7 cellular contexts compared by ENCODE assay signal in the genomic region with DNA sequence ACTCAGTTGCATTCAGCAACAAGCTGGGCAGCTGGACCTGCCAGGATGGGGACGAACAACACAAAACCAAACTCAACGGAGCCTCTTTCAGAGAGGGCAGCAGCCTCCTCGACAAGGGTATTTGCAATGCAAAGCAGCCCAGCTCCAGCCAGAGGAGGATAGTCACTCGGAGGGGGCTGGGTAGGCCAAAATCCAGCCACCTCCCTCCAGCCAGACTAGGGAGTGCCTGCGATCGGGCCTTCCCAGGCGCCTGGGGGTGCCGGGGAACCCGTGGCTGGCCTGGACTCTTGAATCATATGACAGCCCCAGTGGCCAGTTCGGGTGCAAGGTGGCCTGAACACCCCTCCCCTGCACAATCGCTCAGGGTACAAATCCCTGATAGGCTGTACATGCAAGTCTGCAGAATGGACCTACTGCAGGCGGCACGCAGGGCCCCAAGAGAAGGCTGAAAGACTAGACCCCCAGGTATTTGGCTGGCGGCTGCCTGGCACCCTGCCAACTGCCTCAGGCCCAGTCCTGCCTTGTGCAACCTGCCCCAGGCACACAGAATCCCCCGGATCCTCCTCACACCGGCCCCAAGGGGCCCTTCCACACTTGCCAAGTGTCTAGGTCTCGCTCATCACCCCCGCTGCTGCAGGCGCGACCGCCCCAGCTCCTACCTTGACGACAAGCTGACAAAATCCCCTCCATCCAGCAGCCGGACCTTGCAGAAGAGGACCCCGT. TPM values are rescaled to one million over a fixed set of nuclear protein-coding genes. Genes with fewer than 3 reads are reported as not detected.
DNase-seq lines count a peak whose midpoint lies in the region; ATAC-seq lines count a peak whose summit lies in the region.

No MANE protein-coding gene starts in this region.

- H3K9me3 ChIP-seq in SK-N-MC (ENCODE audit: low read depth, low read length) = no peaks in the 10 kb centered on the region
- no peaks in the 10 kb centered on the region for H3K9me3 ChIP-seq in ectodermal cell (ENCODE audit: control insufficient read depth, low read length)
- H3K9me3 ChIP-seq in thymus (ENCODE audit: control insufficient read depth) = peaks cover 1% of the 10 kb centered on the region

- peaks cover 39% of the 10 kb centered on the region for H3K4me1 ChIP-seq in ectodermal cell (ENCODE audit: control insufficient read depth, insufficient read depth, low read length)
- peaks cover 52% of the 10 kb centered on the region for H3K4me1 ChIP-seq in thymus (ENCODE audit: control insufficient read depth, insufficient read depth, low read length)

- H3K27ac ChIP-seq in SK-N-MC (no peak overlapping the region), ectodermal cell (ENCODE audit: insufficient read depth, low read depth, low read length, poor library complexity, severe bottlenecking) (peak overlapping the region; percentile 36), thymus (ENCODE audit: low read depth) (peak overlapping the region; percentile 90)

- 1% methylated on average over 24 of the region's 24 CpGs for WGBS in ectodermal cell, 2 experiments
- 17% methylated on average over 24 of the region's 24 CpGs for WGBS in thymus

- H3K36me3 ChIP-seq in H7 (replicated peaks; ENCODE audit: control insufficient read depth, insufficient read depth, low read length) = peaks cover 2% of the 10 kb centered on the region
- no peaks in the 10 kb centered on the region for H3K36me3 ChIP-seq in SK-N-MC (ENCODE audit: insufficient read depth, low read length)
- no peaks in the 10 kb centered on the region for H3K36me3 ChIP-seq in ectodermal cell (ENCODE audit: control insufficient read depth, insufficient read depth, low read length)
- peaks cover 5% of the 10 kb centered on the region for H3K36me3 ChIP-seq in thymus (ENCODE audit: control insufficient read depth, insufficient read depth)

- DNase-seq in EL (peak; percentile 67), H7 (peak; percentile 87), SK-N-MC (ENCODE audit: low read depth, low spot score) (no peak), medulla oblongata (ENCODE audit: extremely low spot score) (peak; percentile 91)

- peak overlapping the region; percentile 70 for H3K9ac ChIP-seq in SK-N-MC (ENCODE audit: insufficient read length)

- H3K4me3 ChIP-seq in H7 (ENCODE audit: insufficient read depth, low read depth, low read length) (peak overlapping the region; percentile 84), SK-N-MC (peak overlapping the region; percentile 94), ectodermal cell (ENCODE audit: insufficient read depth, low read depth, low read length) (peak overlapping the region; percentile 84), thymus (ENCODE audit: low read length) (peak overlapping the region; percentile 90)

- H3K27me3 ChIP-seq in H7 (ENCODE audit: control insufficient read depth, insufficient read depth, low read length) (no peaks in the 10 kb centered on the region), ectodermal cell (ENCODE audit: control insufficient read depth, insufficient read depth, low read length, poor library complexity, severe bottlenecking) (no peaks in the 10 kb centered on the region), thymus (ENCODE audit: control insufficient read depth, insufficient read depth) (no peaks in the 10 kb centered on the region)

- ATAC-seq in GM18870 (IDR thresholded peaks at IDR 0.05; ENCODE audit: unreplicated experiment) = no peak

RNA-seq across cellular contexts. Expression of a gene that starts 1.3 kb away (rescaled TPM):
- total RNA-seq in H7 (2014; rRNA removed; shearing (Covaris generic)) = 16.9 and 27.1 TPM in 2 replicates
- 24.3 TPM for polyA plus RNA-seq in ectodermal cell (2013, experiment 1 of 4)
- 21.6 TPM for polyA plus RNA-seq in ectodermal cell (2013, experiment 2 of 4)
- 16.7 TPM for polyA plus RNA-seq in ectodermal cell (2013, experiment 3 of 4)
- polyA plus RNA-seq in ectodermal cell (2013, experiment 4 of 4) = 19.1 TPM
- polyA plus RNA-seq in thymus = 51.4 TPM

RNA-seq across cellular contexts. Expression of a gene that starts 41.8 kb away (rescaled TPM):
- 38.3 and 45.6 TPM in 2 replicates for total RNA-seq in H7 (2014; rRNA removed; shearing (Covaris generic))
- polyA plus RNA-seq in ectodermal cell (2013, experiment 1 of 4) = 39.8 TPM
- 38.0 TPM for polyA plus RNA-seq in ectodermal cell (2013, experiment 2 of 4)
- 27.9 TPM for polyA plus RNA-seq in ectodermal cell (2013, experiment 3 of 4)
- polyA plus RNA-seq in ectodermal cell (2013, experiment 4 of 4) = 34.1 TPM
- polyA plus RNA-seq in thymus = 32.8 TPM

RNA-seq across cellular contexts. Expression of a gene that starts 48.9 kb away (rescaled TPM):
- total RNA-seq in H7 (2014; rRNA removed; shearing (Covaris generic)) = 0.94 and 3.4 TPM in 2 replicates
- polyA plus RNA-seq in ectodermal cell (2013, experiment 1 of 4) = 3.6 TPM
- 4.1 TPM for polyA plus RNA-seq in ectodermal cell (2013, experiment 2 of 4)
- polyA plus RNA-seq in ectodermal cell (2013, experiment 3 of 4) = 3.8 TPM
- polyA plus RNA-seq in ectodermal cell (2013, experiment 4 of 4) = 6.3 TPM
- polyA plus RNA-seq in thymus = 1.2 TPM
